9 cellular contexts compared by ENCODE assay signal in the genomic region with DNA sequence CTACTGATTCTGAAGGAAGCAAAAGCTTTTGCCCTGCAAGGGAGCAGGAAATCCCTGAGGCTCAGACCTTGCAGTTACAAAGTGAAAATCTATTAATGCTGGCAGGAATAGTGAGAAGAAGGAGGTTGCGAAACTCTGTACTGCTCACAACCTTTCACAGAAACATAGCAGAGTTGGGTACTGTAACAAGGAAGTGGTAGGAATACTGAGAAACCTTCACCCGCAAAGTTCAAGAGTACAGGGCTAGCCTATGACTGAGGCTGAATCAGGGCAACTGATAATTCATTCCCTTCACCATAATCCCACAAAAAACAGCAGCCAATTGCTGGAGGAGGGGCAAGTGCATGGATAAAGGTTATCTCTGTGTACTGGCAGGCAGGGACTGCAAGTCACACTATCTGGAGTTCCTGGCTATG. TPM values are rescaled to one million over a fixed set of nuclear protein-coding genes. Genes with fewer than 3 reads are reported as not detected.
DNase-seq lines count a peak whose midpoint lies in the region; ATAC-seq, FAIRE-seq and TF ChIP-seq lines count a peak whose summit lies in the region.
"Had no signal": no experiment of that assay in that cellular context is flagged by ENCODE, and none has a peak within 500 bp of the region (broad histone marks: within the 10 kb centered on the region; RNA-seq: fewer than 3 reads in every experiment).

No MANE protein-coding gene starts in this region.

- H3K27ac ChIP-seq in keratinocyte (ENCODE audit: control insufficient read depth, insufficient read depth, low read length): no peak overlapping the region
- H3K27ac ChIP-seq in CD4-positive, alpha-beta memory T cell (ENCODE audit: low read depth, low read length): no peak overlapping the region

- H3K9me1 ChIP-seq in keratinocyte (ENCODE audit: control insufficient read depth, extremely low read depth, insufficient read depth, low read length): no peaks in the 10 kb centered on the region

- H3K4me3 ChIP-seq in keratinocyte (ENCODE audit: control insufficient read depth in 2 of 3, extremely low read depth in 1 of 3, insufficient read depth in 2 of 3, low read depth in 1 of 3, low read length in 3 of 3): no peak overlapping the region
- no peak overlapping the region for H3K4me3 ChIP-seq in CD4-positive, alpha-beta memory T cell (ENCODE audit: low read length in 2 of 2)
- H3K4me3 ChIP-seq: heart left ventricle had no signal

- no peaks in the 10 kb centered on the region for H3K79me2 ChIP-seq in keratinocyte (ENCODE audit: control insufficient read depth, insufficient read depth, low read length)

- intact Hi-C loops in CD4-positive, alpha-beta memory T cell (cut with micrococcal nuclease): no loop called here

- H3K27ac Mint-ChIP-seq in CD4-positive, alpha-beta memory T cell: no peak overlapping the region

- H2AFZ ChIP-seq in keratinocyte (ENCODE audit: control insufficient read depth, low read length): peak overlapping the region; percentile 30

- POLR2A ChIA-PET in CD4-positive, alpha-beta memory T cell (lab: Charles Lee; ENCODE audit: partially characterized antibody): no interaction called here

- H3K36me3 ChIP-seq in keratinocyte (ENCODE audit: control insufficient read depth in 2 of 2, extremely low read depth in 1 of 2, insufficient read depth in 2 of 2, low read length in 2 of 2): no peaks in the 10 kb centered on the region
- no peaks in the 10 kb centered on the region for H3K36me3 ChIP-seq in CD4-positive, alpha-beta memory T cell (ENCODE audit: insufficient read depth, low read length)
- H3K36me3 ChIP-seq: heart left ventricle had no signal

- TF ChIP-seq CTCF in keratinocyte (optimal IDR thresholded peaks at IDR 0.05 in 1 of 3, IDR thresholded peaks at IDR 0.05 in 1 of 3, conservative IDR thresholded peaks at IDR 0.05 in 1 of 3; ENCODE audit: extremely low read depth in 1 of 3, insufficient read depth in 2 of 3, low read length in 3 of 3): no peak

- H3K36me3 Mint-ChIP-seq in CD4-positive, alpha-beta memory T cell: no peaks in the 10 kb centered on the region

- H3K9ac ChIP-seq in keratinocyte (ENCODE audit: control insufficient read depth, extremely low read depth, insufficient read depth, low read length): no peak overlapping the region

- FAIRE-seq in GM18507 (lab: Jason Lieb, UNC) (peak; percentile 60), keratinocyte (lab: Jason Lieb, UNC) (no peak)

- ATAC-seq in HG02642 (IDR thresholded peaks at IDR 0.05; ENCODE audit: poor library complexity, unreplicated experiment): peak; percentile 94

- peaks cover 5% of the 10 kb centered on the region for H3K4me1 ChIP-seq in keratinocyte (ENCODE audit: control insufficient read depth, extremely low read depth, insufficient read depth, low read length)
- no peaks in the 10 kb centered on the region for H3K4me1 ChIP-seq in CD4-positive, alpha-beta memory T cell (ENCODE audit: insufficient read depth, low read length)

- DNase-seq in GM18507 (ENCODE audit: extremely low spot score, insufficient read length, low read depth): no peak
- DNase-seq in NCI-H226: peak; percentile 71
- DNase-seq in keratinocyte (ENCODE audit: low read depth, low spot score): no peak
- DNase-seq in NCI-H2029 treated with DMSO at 0.1 percent for 48 hours (lab: John Stamatoyannopoulos, UW): no peak
- no peak for DNase-seq in GOT3 (lab: John Stamatoyannopoulos, UW)
- no peak for DNase-seq in CD4-positive, alpha-beta memory T cell
- no peak for DNase-seq in stimulated activated CD4-positive, alpha-beta T cell treated with anti-CD3 and anti-CD28 coated beads, Interleukin-2, amount 100 ng/mL, for 48 hours
- DNase-seq: heart left ventricle had no signal

- H4K20me1 ChIP-seq in keratinocyte (ENCODE audit: control insufficient read depth, extremely low read depth, insufficient read depth, low read length): no peaks in the 10 kb centered on the region

- CTCF ChIA-PET in CD4-positive, alpha-beta memory T cell (lab: Charles Lee; ENCODE audit: partially characterized antibody): interaction anchor here (1.1 to 1.3 kb wide), 2 partner anchors 11 to 16 kb away, joined by 4 read pairs; no protein-coding TSS in a partner anchor

- H3K27me3 Mint-ChIP-seq in CD4-positive, alpha-beta memory T cell: peaks cover 0 to 3% of the 10 kb centered on the region in 2 donors

- H3K27me3 ChIP-seq in keratinocyte (ENCODE audit: control insufficient read depth, extremely low read depth, insufficient read depth, low read length): no peaks in the 10 kb centered on the region
- no peaks in the 10 kb centered on the region for H3K27me3 ChIP-seq in CD4-positive, alpha-beta memory T cell (ENCODE audit: insufficient read depth, low read length)
- H3K27me3 ChIP-seq: heart left ventricle had no signal

- H3K9me3 Mint-ChIP-seq in CD4-positive, alpha-beta memory T cell: peaks cover 0 to 13% (median 0%) of the 10 kb centered on the region in 8 donors

- no peak overlapping the region for H3K4me3 Mint-ChIP-seq in CD4-positive, alpha-beta memory T cell

- no peaks in the 10 kb centered on the region for H3K4me1 Mint-ChIP-seq in CD4-positive, alpha-beta memory T cell

- H3K9me3 ChIP-seq in keratinocyte (ENCODE audit: control insufficient read depth, low read depth, low read length): no peaks in the 10 kb centered on the region
- no peaks in the 10 kb centered on the region for H3K9me3 ChIP-seq in CD4-positive, alpha-beta memory T cell (ENCODE audit: control insufficient read depth in 1 of 2, low read length in 2 of 2)

- H3K4me2 ChIP-seq in keratinocyte (ENCODE audit: control insufficient read depth, extremely low read depth, insufficient read depth, low read depth, low read length): no peak overlapping the region

- dilution Hi-C loops in keratinocyte (cut with MboI; ENCODE audit: extremely low pct_ligation_motif_present, low sequenced_read_pairs): loop anchor here (25.0 kb wide), 2 partner anchors 731 to 881 kb away; no protein-coding TSS in a partner anchor

RNA-seq across cellular contexts. Expression of a gene that starts 23.9 kb away (rescaled TPM):
- 25.5 to 43.4 TPM (median 30.6 TPM) in 3 replicates for polyA plus RNA-seq in keratinocyte
- 15.2 TPM for polyA plus RNA-seq in keratinocyte (2011; ENCODE audit: low read depth)
- polyA plus RNA-seq in keratinocyte (2011; cell fraction: cytosol; rRNA removed): 21.1 and 47.9 TPM in 2 replicates
- 37.0 and 42.8 TPM in 2 replicates for polyA plus RNA-seq in keratinocyte (2011; cell fraction: nucleus; rRNA removed)
- polyA plus RNA-seq in keratinocyte (2012; ENCODE audit: low replicate concordance): 9.9 and 21.8 TPM in 2 replicates
- polyA minus RNA-seq in keratinocyte: 30.0 to 76.9 TPM (median 56.5 TPM) in 3 replicates
- polyA minus RNA-seq in keratinocyte (2011; cell fraction: cytosol; rRNA and poly(A)+ RNA removed): 24.4 TPM
- polyA minus RNA-seq in keratinocyte (2011; cell fraction: nucleus; rRNA and poly(A)+ RNA removed): 16.4 and 32.7 TPM in 2 replicates
- 1 to 10 TPM; 1.8 to 2.5 TPM for total RNA-seq in CD4-positive, alpha-beta memory T cell
- under 1 TPM; 0.20 to 0.86 TPM for polyA plus RNA-seq in CD4-positive, alpha-beta memory T cell

Comparison
In these comparisons a context has a peak if more than half of its experiments do, and no peak if none do; other contexts are left out.
1. RNA of a gene that starts 23.9 kb away (polyA plus RNA-seq): 9.9 to 47.9 TPM in keratinocyte; 0.20 to 0.86 TPM in CD4-positive, alpha-beta memory T cell; every median in the first group is over 4 times any median in the second.